ENCODE assay signal across 17 cellular contexts in the genomic region with DNA sequence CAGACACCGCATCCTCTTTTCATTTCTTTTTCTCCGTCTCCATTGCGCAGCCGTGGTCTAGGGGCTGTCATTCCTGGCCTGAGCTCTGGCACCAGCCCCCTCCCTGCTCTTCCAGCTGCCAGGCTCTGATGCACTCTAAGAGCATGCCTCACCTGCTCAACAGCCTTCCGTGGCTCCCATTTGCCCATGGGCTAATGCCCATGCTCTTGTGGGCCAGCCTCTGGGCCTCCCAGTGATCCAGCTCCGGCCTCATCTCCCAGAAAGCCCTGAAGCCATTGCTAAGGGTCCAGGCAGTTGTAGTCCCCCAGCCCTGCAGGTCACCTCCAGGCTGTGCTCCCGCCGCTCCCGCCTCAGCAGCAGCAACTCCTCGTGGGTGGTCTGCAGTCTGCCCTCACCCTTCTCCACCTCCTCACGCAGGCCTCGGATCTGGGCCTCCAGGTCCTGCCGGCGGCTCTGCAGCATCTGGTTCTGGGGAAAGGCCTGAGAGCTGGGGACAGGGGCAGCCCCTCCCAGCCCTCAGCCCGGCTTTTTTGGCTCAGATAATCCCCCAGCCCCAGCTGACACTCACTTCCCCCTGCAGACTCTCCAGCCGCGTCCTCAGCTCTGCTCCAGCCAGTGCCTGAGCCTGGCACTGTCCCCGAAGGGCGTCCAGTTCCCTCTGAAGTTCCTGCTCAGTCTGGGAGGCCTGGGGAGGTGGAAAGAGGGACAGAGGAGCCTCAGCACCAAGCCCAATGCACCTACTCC. TPM values are rescaled to one million over a fixed set of nuclear protein-coding genes. Genes with fewer than 3 reads are reported as not detected.
DNase-seq lines count a peak whose midpoint lies in the region; ATAC-seq and TF ChIP-seq lines count a peak whose summit lies in the region.
"Had no signal": no experiment of that assay in that cellular context is flagged by ENCODE, and none has a peak within 500 bp of the region (broad histone marks: within the 10 kb centered on the region; RNA-seq: fewer than 3 reads in every experiment).

No MANE protein-coding gene starts in this region.

- H3K9me3 ChIP-seq in BLaER1 = no peaks in the 10 kb centered on the region
- H3K9me3 ChIP-seq in CD4-positive, CD25-positive, alpha-beta regulatory T cell (ENCODE audit: control insufficient read depth in 2 of 2, low read length in 2 of 2) = no peaks in the 10 kb centered on the region
- H3K9me3 ChIP-seq: left ventricle myocardium inferior, psoas muscle, transverse colon had no signal

- no peaks in the 10 kb centered on the region for H3K36me3 Mint-ChIP-seq in CD4-positive, CD25-positive, alpha-beta regulatory T cell
- H3K36me3 Mint-ChIP-seq in activated CD8-positive, alpha-beta T cell treated with anti-CD3 and anti-CD28 coated beads for 36 hours (ENCODE audit: low read depth) = peaks cover 12% of the 10 kb centered on the region
- peaks cover 4 to 12% (median 4%) of the 10 kb centered on the region in 3 donors for H3K36me3 Mint-ChIP-seq in immature natural killer cell

- peaks cover 0 to 7% (median 0%) of the 10 kb centered on the region in 7 donors for H3K9me3 Mint-ChIP-seq in CD4-positive, CD25-positive, alpha-beta regulatory T cell
- no peaks in the 10 kb centered on the region for H3K9me3 Mint-ChIP-seq in activated CD8-positive, alpha-beta T cell treated with anti-CD3 and anti-CD28 coated beads for 36 hours
- H3K9me3 Mint-ChIP-seq in immature natural killer cell = peaks cover 0 to 1% (median 0%) of the 10 kb centered on the region in 6 donors
- H3K9me3 Mint-ChIP-seq: stimulated activated memory B cell treated with anti-CD40 and anti-IgM and Interleukin-4, amounts not matched to agents 10 μg/mL and 1 μg/mL and 100 μg/mL, for 72 hours; WTC11 had no signal

- H3K36me3 ChIP-seq in BLaER1 = peaks cover 23% of the 10 kb centered on the region
- peaks cover 11% of the 10 kb centered on the region for H3K36me3 ChIP-seq in CD4-positive, CD25-positive, alpha-beta regulatory T cell (ENCODE audit: control insufficient read depth, insufficient read depth, low read length)
- H3K36me3 ChIP-seq: transverse colon had no signal

- no peak for ATAC-seq in CD4-positive, CD25-positive, alpha-beta regulatory T cell (ENCODE audit: low read depth in 2 of 2)
- ATAC-seq in activated CD8-positive, alpha-beta T cell treated with anti-CD3 and anti-CD28 coated beads for 36 hours = no peak
- no peak for ATAC-seq in HG03520 (IDR thresholded peaks at IDR 0.05; ENCODE audit: unreplicated experiment)
- ATAC-seq: Panc1; psoas muscle; stimulated activated memory B cell treated with anti-CD40 and anti-IgM and Interleukin-4, amounts not matched to agents 10 μg/mL and 1 μg/mL and 100 μg/mL, for 72 hours; WTC11 had no signal

- peak overlapping the region; percentile 52; the same call in 1 of the 2 replicates for H3K4me2 ChIP-seq in BLaER1

- CTCF ChIA-PET in activated CD8-positive, alpha-beta T cell treated with anti-CD3 and anti-CD28 coated beads for 36 hours (lab: Charles Lee) = interaction anchor here (0.8 to 10.2 kb wide), 24 partner anchors 9 to 238 kb away, joined by 3 to 135 read pairs (median 12); partner anchors contain the start of genes CLDN6, CLDN9, HCFC1R1 and PKMYT1

- peaks cover 55% of the 10 kb centered on the region for H3K27me3 Mint-ChIP-seq in CD4-positive, CD25-positive, alpha-beta regulatory T cell
- peaks cover 50% of the 10 kb centered on the region for H3K27me3 Mint-ChIP-seq in activated CD8-positive, alpha-beta T cell treated with anti-CD3 and anti-CD28 coated beads for 36 hours
- H3K27me3 Mint-ChIP-seq in immature natural killer cell (ENCODE audit: low read depth in 3 of 3) = peaks cover 15 to 29% (median 23%) of the 10 kb centered on the region in 3 donors

- no peak for TF ChIP-seq CTCF in activated CD8-positive, alpha-beta T cell treated with anti-CD3 and anti-CD28 coated beads for 36 hours (IDR thresholded peaks at IDR 0.05)

- POLR2A ChIA-PET in activated CD8-positive, alpha-beta T cell treated with anti-CD3 and anti-CD28 coated beads for 36 hours (lab: Charles Lee) = interaction anchor here (0.7 to 2.1 kb wide), 5 partner anchors 9 to 95 kb away, joined by 3 to 6 read pairs (median 3); no protein-coding TSS in a partner anchor

- peaks cover 36% of the 10 kb centered on the region for H3K4me1 ChIP-seq in BLaER1
- H3K4me1 ChIP-seq in CD4-positive, CD25-positive, alpha-beta regulatory T cell (ENCODE audit: control insufficient read depth, insufficient read depth, low read length, poor library complexity, severe bottlenecking) = peaks cover 26% of the 10 kb centered on the region

- no peak overlapping the region for H3K27ac ChIP-seq in BLaER1
- no peak overlapping the region for H3K27ac ChIP-seq in CD4-positive, CD25-positive, alpha-beta regulatory T cell (ENCODE audit: insufficient read depth, low read length, poor library complexity, severe bottlenecking)
- H3K27ac ChIP-seq: left ventricle myocardium inferior, psoas muscle, transverse colon had no signal

- peaks cover 0 to 34% (median 13%) of the 10 kb centered on the region in 4 donors for H3K4me1 Mint-ChIP-seq in CD4-positive, CD25-positive, alpha-beta regulatory T cell
- peaks cover 25% of the 10 kb centered on the region for H3K4me1 Mint-ChIP-seq in activated CD8-positive, alpha-beta T cell treated with anti-CD3 and anti-CD28 coated beads for 36 hours (ENCODE audit: low read depth)
- H3K4me1 Mint-ChIP-seq in immature natural killer cell = peaks cover 6 to 11% of the 10 kb centered on the region in 2 donors

- peaks cover 78% of the 10 kb centered on the region for H4K20me1 ChIP-seq in BLaER1

- no peak for DNase-seq in CD4-positive, CD25-positive, alpha-beta regulatory T cell
- DNase-seq in activated CD8-positive, alpha-beta T cell treated with anti-CD3 and anti-CD28 coated beads for 36 hours = no peak
- DNase-seq in immature natural killer cell (no peak), DMS114 treated with DMSO at 0.1 percent for 48 hours (lab: John Stamatoyannopoulos, UW; ENCODE audit: unreplicated experiment) (no peak), DMS 273 (lab: John Stamatoyannopoulos, UW; ENCODE audit: unreplicated experiment) (no peak)
- DNase-seq: left ventricle myocardium inferior, NCI-H1092 treated with DMSO at 0.1 percent for 48 hours, NCI-H748 treated with DMSO at 0.1 percent for 48 hours, psoas muscle, transverse colon had no signal

- H3K9ac ChIP-seq in BLaER1 = no peak overlapping the region

- H3K4me3 Mint-ChIP-seq in CD4-positive, CD25-positive, alpha-beta regulatory T cell = peak overlapping the region; percentile 40 to 89 (median 67)
- peak overlapping the region; percentile 66 for H3K4me3 Mint-ChIP-seq in activated CD8-positive, alpha-beta T cell treated with anti-CD3 and anti-CD28 coated beads for 36 hours
- peak overlapping the region in 4 of 5 donors; percentile 1 to 68 (median 18) for H3K4me3 Mint-ChIP-seq in immature natural killer cell
- H3K4me3 Mint-ChIP-seq: stimulated activated memory B cell treated with anti-CD40 and anti-IgM and Interleukin-4, amounts not matched to agents 10 μg/mL and 1 μg/mL and 100 μg/mL, for 72 hours; WTC11 had no signal

- intact Hi-C loops in activated CD8-positive, alpha-beta T cell treated with anti-CD3 and anti-CD28 coated beads for 36 hours (cut with micrococcal nuclease) = no loop called here

- peaks cover 71% of the 10 kb centered on the region for H3K27me3 ChIP-seq in BLaER1
- peaks cover 21% of the 10 kb centered on the region for H3K27me3 ChIP-seq in CD4-positive, CD25-positive, alpha-beta regulatory T cell (ENCODE audit: control insufficient read depth, insufficient read depth, low read length)

- H3K4me3 ChIP-seq in BLaER1 = no peak overlapping the region
- H3K4me3 ChIP-seq in CD4-positive, CD25-positive, alpha-beta regulatory T cell (ENCODE audit: low read depth, low read length) = peak overlapping the region; percentile 19
- H3K4me3 ChIP-seq: psoas muscle had no signal

- H3K27ac Mint-ChIP-seq in CD4-positive, CD25-positive, alpha-beta regulatory T cell = no peak overlapping the region
- H3K27ac Mint-ChIP-seq in activated CD8-positive, alpha-beta T cell treated with anti-CD3 and anti-CD28 coated beads for 36 hours = no peak overlapping the region
- H3K27ac Mint-ChIP-seq in immature natural killer cell = no peak overlapping the region
- H3K27ac Mint-ChIP-seq: stimulated activated memory B cell treated with anti-CD40 and anti-IgM and Interleukin-4, amounts not matched to agents 10 μg/mL and 1 μg/mL and 100 μg/mL, for 72 hours; WTC11 had no signal

RNA-seq across cellular contexts. Expression of gene BICDL2, which starts 6.4 kb away (rescaled TPM):
- not detected for total RNA-seq in CD4-positive, CD25-positive, alpha-beta regulatory T cell
- polyA plus RNA-seq in CD4-positive, CD25-positive, alpha-beta regulatory T cell = not detected
- under 1 TPM; 0.77 to 0.92 TPM for total RNA-seq in activated CD8-positive, alpha-beta T cell treated with anti-CD3 and anti-CD28 coated beads for 36 hours
- not detected for polyA plus RNA-seq in immature natural killer cell
- total RNA-seq: endothelial cell of umbilical vein, frontal cortex, psoas muscle had no signal
- polyA plus RNA-seq: endothelial cell of umbilical vein had no signal

RNA-seq across cellular contexts. Expression of gene THOC6, which starts 6.5 kb away (rescaled TPM):
- 16.2 TPM for total RNA-seq in CD4-positive, CD25-positive, alpha-beta regulatory T cell
- polyA plus RNA-seq in CD4-positive, CD25-positive, alpha-beta regulatory T cell = 10 to 100 TPM; 37.1 to 49.2 (median 41.0) TPM
- 10 to 100 TPM; 55.4 to 56.6 TPM for total RNA-seq in activated CD8-positive, alpha-beta T cell treated with anti-CD3 and anti-CD28 coated beads for 36 hours
- polyA plus RNA-seq in immature natural killer cell = 10 to 100 TPM; 40.1 to 45.4 (median 42.1) TPM

RNA-seq across cellular contexts. Expression of gene HCFC1R1, which starts 6.6 kb away (rescaled TPM):
- 12.9 TPM for total RNA-seq in CD4-positive, CD25-positive, alpha-beta regulatory T cell
- 10 to 100 TPM; 18.0 to 20.7 (median 19.0) TPM for polyA plus RNA-seq in CD4-positive, CD25-positive, alpha-beta regulatory T cell
- 10 to 100 TPM; 24.2 to 24.8 TPM for total RNA-seq in activated CD8-positive, alpha-beta T cell treated with anti-CD3 and anti-CD28 coated beads for 36 hours
- 10 to 100 TPM; 17.2 to 37.3 (median 21.5) TPM for polyA plus RNA-seq in immature natural killer cell

RNA-seq across cellular contexts. Expression of gene TNFRSF12A, which starts 10.1 kb away (rescaled TPM):
- total RNA-seq in CD4-positive, CD25-positive, alpha-beta regulatory T cell = 0.94 TPM
- polyA plus RNA-seq in CD4-positive, CD25-positive, alpha-beta regulatory T cell = 1 to 10 TPM in 1 of 4 donors, under 1 TPM in 2, not detected in 1; 0.69 to 1.2 (median 0.78) TPM
- 10 to 100 TPM; 11.8 to 13.5 TPM for total RNA-seq in activated CD8-positive, alpha-beta T cell treated with anti-CD3 and anti-CD28 coated beads for 36 hours
- polyA plus RNA-seq in immature natural killer cell = 1 to 10 TPM; 1.2 to 1.4 (median 1.4) TPM

RNA-seq across cellular contexts. Expression of gene CLDN6, which starts 12.3 kb away (rescaled TPM):
- not detected for total RNA-seq in CD4-positive, CD25-positive, alpha-beta regulatory T cell
- not detected for polyA plus RNA-seq in CD4-positive, CD25-positive, alpha-beta regulatory T cell
- total RNA-seq in activated CD8-positive, alpha-beta T cell treated with anti-CD3 and anti-CD28 coated beads for 36 hours = not detected
- not detected for polyA plus RNA-seq in immature natural killer cell
- total RNA-seq: endothelial cell of umbilical vein, left ventricle myocardium inferior, psoas muscle, transverse colon had no signal
